In genomic region chr21:35475768-35476167, GRCh38 we compare ENCODE assay signal across 11 cellular contexts.
DNase-seq lines count a peak whose midpoint lies in the region; ATAC-seq and TF ChIP-seq lines count a peak whose summit lies in the region.
"Had no signal": no experiment of that assay in that cellular context is flagged by ENCODE, and none has a peak within 500 bp of the region (broad histone marks: within the 10 kb centered on the region; RNA-seq: fewer than 3 reads in every experiment).

No MANE protein-coding gene starts in this region.

- CTCF ChIA-PET in RWPE1 (lab: Yijun Ruan, JAX): no interaction called here

- peak overlapping the region; percentile 63 for H3K4me3 Mint-ChIP-seq in activated naive CD8-positive, alpha-beta T cell treated with anti-CD3 and anti-CD28 coated beads, Interleukin-2, amount 10 ng/mL, durations not matched to agents 7 days and 5 days

- 0 out of 22 replicates have a peak, but pooled peaks cover 0 to 6% (median 0%) of the 10 kb centered on the region in 11 experiments for H3K36me3 ChIP-seq in BLaER1 treated with 17β-estradiol and CSF1 and Interleukin-3, amounts not matched to agents 10 nM and 100 nM
- H3K36me3 ChIP-seq in KOPT-K1 (ENCODE audit: insufficient read depth, low read length) (no peaks in the 10 kb centered on the region), muscle layer of duodenum (ENCODE audit: control insufficient read depth in 1 of 2, insufficient read depth in 2 of 2, low read length in 2 of 2) (no peaks in the 10 kb centered on the region)

- no peak for DNase-seq in activated naive CD8-positive, alpha-beta T cell treated with anti-CD3 and anti-CD28 coated beads, Interleukin-2, amount 10 ng/mL, durations not matched to agents 7 days and 5 days
- DNase-seq in RWPE1 (ENCODE audit: low spot score): no peak
- DNase-seq in NCI-H1436 (lab: John Stamatoyannopoulos, UW): no peak
- DNase-seq: caudate nucleus; stimulated activated CD4-positive, alpha-beta T cell treated with anti-CD3 and anti-CD28 coated beads, Interleukin-2, amount 100 ng/mL, for 24 hours had no signal

- H3K9me3 ChIP-seq in BLaER1 treated with 17β-estradiol and CSF1 and Interleukin-3, amounts not matched to agents 10 nM and 100 nM (replicated peaks in 1 of 11): peaks cover 8 to 53% (median 17%) of the 10 kb centered on the region in 11 experiments; a peak in 17 of 22 replicates
- H3K9me3 ChIP-seq in KOPT-K1 (ENCODE audit: insufficient read depth, low read length, poor library complexity, severe bottlenecking): peaks cover 12% of the 10 kb centered on the region
- H3K9me3 ChIP-seq in muscle layer of duodenum (ENCODE audit: control insufficient read depth in 1 of 2, low read length in 2 of 2): peaks cover 0 to 2% of the 10 kb centered on the region in 2 donors

- POLR2A ChIA-PET in activated naive CD8-positive, alpha-beta T cell treated with anti-CD3 and anti-CD28 coated beads, Interleukin-2, amount 10 ng/mL, durations not matched to agents 7 days and 5 days (lab: Charles Lee): interaction anchor here (0.5 to 2.2 kb wide), 3 partner anchors 33 to 696 kb away, joined by 3 to 13 read pairs (median 3); no protein-coding TSS in a partner anchor
- POLR2A ChIA-PET in RWPE1 (lab: Yijun Ruan, JAX; ENCODE audit: low non-redundant PET): no interaction called here

- H3K27me3 Mint-ChIP-seq in activated naive CD8-positive, alpha-beta T cell treated with anti-CD3 and anti-CD28 coated beads, Interleukin-2, amount 10 ng/mL, durations not matched to agents 7 days and 5 days: no peaks in the 10 kb centered on the region

- H3K27ac ChIP-seq in BLaER1 treated with 17β-estradiol and CSF1 and Interleukin-3, amounts not matched to agents 10 nM and 100 nM: peak overlapping the region; percentile 83 to 99 (median 89)
- H3K27ac ChIP-seq in KOPT-K1 (ENCODE audit: low read depth, low read length, poor library complexity, severe bottlenecking) (peak overlapping the region; percentile 28), muscle layer of duodenum (ENCODE audit: low read length) (peak overlapping the region; percentile 70), RWPE1 (no peak overlapping the region)
- H3K27ac ChIP-seq: KMS-11 had no signal

- peak overlapping the region; percentile 23 to 88 (median 55); a peak in 19 of 22 replicates for H3K4me2 ChIP-seq in BLaER1 treated with 17β-estradiol and CSF1 and Interleukin-3, amounts not matched to agents 10 nM and 100 nM
- H3K4me2 ChIP-seq: KMS-11 had no signal

- H3K9ac ChIP-seq in BLaER1 treated with 17β-estradiol and CSF1 and Interleukin-3, amounts not matched to agents 10 nM and 100 nM: peak overlapping the region; percentile 57 to 85 (median 69); a peak in 21 of 22 replicates
- H3K9ac ChIP-seq: KMS-11 had no signal

- H3K36me3 Mint-ChIP-seq in activated naive CD8-positive, alpha-beta T cell treated with anti-CD3 and anti-CD28 coated beads, Interleukin-2, amount 10 ng/mL, durations not matched to agents 7 days and 5 days: peaks cover 37% of the 10 kb centered on the region

- peaks cover 59% of the 10 kb centered on the region for H3K4me1 Mint-ChIP-seq in activated naive CD8-positive, alpha-beta T cell treated with anti-CD3 and anti-CD28 coated beads, Interleukin-2, amount 10 ng/mL, durations not matched to agents 7 days and 5 days

- H4K20me1 ChIP-seq in BLaER1 treated with 17β-estradiol and CSF1 and Interleukin-3, amounts not matched to agents 10 nM and 100 nM: no peaks in the 10 kb centered on the region

- ATAC-seq in activated naive CD8-positive, alpha-beta T cell treated with anti-CD3 and anti-CD28 coated beads, Interleukin-2, amount 10 ng/mL, durations not matched to agents 7 days and 5 days (ENCODE audit: low read depth): peak; percentile 88
- ATAC-seq in GM19463 (IDR thresholded peaks at IDR 0.05; ENCODE audit: unreplicated experiment) (no peak), GM19328 (IDR thresholded peaks at IDR 0.05; ENCODE audit: unreplicated experiment) (no peak)

- H3K4me1 ChIP-seq in BLaER1 treated with 17β-estradiol and CSF1 and Interleukin-3, amounts not matched to agents 10 nM and 100 nM: peaks cover 19 to 82% (median 59%) of the 10 kb centered on the region in 10 experiments
- H3K4me1 ChIP-seq in muscle layer of duodenum (ENCODE audit: control insufficient read depth in 1 of 2, insufficient read depth in 2 of 2, low read length in 2 of 2): no peaks in the 10 kb centered on the region

- peaks cover 12% of the 10 kb centered on the region for H3K9me3 Mint-ChIP-seq in activated naive CD8-positive, alpha-beta T cell treated with anti-CD3 and anti-CD28 coated beads, Interleukin-2, amount 10 ng/mL, durations not matched to agents 7 days and 5 days

- H3K27me3 ChIP-seq in BLaER1 treated with 17β-estradiol and CSF1 and Interleukin-3, amounts not matched to agents 10 nM and 100 nM: no peaks in the 10 kb centered on the region
- H3K27me3 ChIP-seq in muscle layer of duodenum (ENCODE audit: low read depth, low read length): no peaks in the 10 kb centered on the region

- H3K27ac Mint-ChIP-seq in activated naive CD8-positive, alpha-beta T cell treated with anti-CD3 and anti-CD28 coated beads, Interleukin-2, amount 10 ng/mL, durations not matched to agents 7 days and 5 days: peak overlapping the region; percentile 79

- H3K4me3 ChIP-seq in BLaER1 treated with 17β-estradiol and CSF1 and Interleukin-3, amounts not matched to agents 10 nM and 100 nM: no peak overlapping the region; a peak in 1 of 20 replicates
- no peak overlapping the region for H3K4me3 ChIP-seq in muscle layer of duodenum (ENCODE audit: low read depth in 1 of 2, low read length in 2 of 2)

- TF ChIP-seq CTCF in RWPE1 (conservative IDR thresholded peaks at IDR 0.05; ENCODE audit: low read depth): no peak
